In the genomic region with DNA sequence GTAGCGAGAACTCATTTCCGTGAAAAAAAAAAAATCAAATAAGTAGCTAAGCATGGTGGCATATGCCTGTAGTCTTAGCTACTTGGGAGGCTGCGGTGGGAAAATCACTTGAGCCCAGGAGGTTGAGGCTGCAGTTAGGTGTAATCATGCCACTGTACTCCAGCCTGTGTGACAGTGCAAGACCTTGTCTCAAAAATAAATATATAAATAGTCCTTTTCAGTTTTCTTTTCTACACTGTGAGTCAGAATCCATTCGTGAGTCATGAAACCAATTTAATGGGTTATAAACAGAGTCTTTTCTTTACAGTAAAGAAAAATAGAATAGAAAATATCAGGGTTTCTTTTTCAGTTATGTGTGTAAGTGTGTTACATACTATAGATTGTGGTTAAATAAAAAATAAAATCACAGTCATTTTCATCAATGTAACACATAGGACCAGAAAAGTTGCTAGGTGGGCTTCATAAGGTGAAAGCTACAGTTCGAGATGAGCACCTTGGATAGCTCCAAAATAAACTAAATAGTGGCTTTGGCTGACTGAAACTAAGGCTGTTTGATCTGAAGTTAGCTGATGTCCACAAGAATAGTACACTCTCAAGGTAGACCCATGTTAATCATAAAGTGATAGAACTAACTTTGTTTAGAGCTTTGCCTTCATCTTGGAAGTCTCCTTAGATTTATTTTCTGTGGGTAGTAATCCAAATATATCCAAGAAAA, we compare ENCODE assay signal across 19 cellular contexts.
DNase-seq lines count a peak whose midpoint lies in the region; ATAC-seq, FAIRE-seq and TF ChIP-seq lines count a peak whose summit lies in the region.
"Had no signal": no experiment of that assay in that cellular context is flagged by ENCODE, and none has a peak within 500 bp of the region (broad histone marks: within the 10 kb centered on the region; RNA-seq: fewer than 3 reads in every experiment).

No MANE protein-coding gene starts in this region.

- TF ChIP-seq CTCF in PC-3 (conservative IDR thresholded peaks at IDR 0.05; ENCODE audit: low read depth, low read length) (no peak), bronchial epithelial cell (IDR thresholded peaks at IDR 0.05; ENCODE audit: insufficient read depth, low read length, severe bottlenecking) (no peak), Caco-2 (IDR thresholded peaks at IDR 0.05; ENCODE audit: insufficient read depth in 1 of 2, low read depth in 1 of 2, low read length in 1 of 2, severe bottlenecking in 1 of 2, unreplicated experiment in 1 of 2) (no peak)

- no peak overlapping the region for H3K9ac ChIP-seq in PC-3 (ENCODE audit: low read length)
- H3K9ac ChIP-seq: BLaER1 had no signal

- H3F3A ChIP-seq in PC-3 (ENCODE audit: low read length, unreplicated experiment), result no peaks in the 10 kb centered on the region

- no peak for FAIRE-seq in bronchial epithelial cell (lab: Jason Lieb, UNC)
- FAIRE-seq: HTR-8/SVneo had no signal

- CTCF ChIA-PET in PC-3 (lab: Charles Lee) (no interaction called here), Caco-2 (lab: Charles Lee) (no interaction called here)

- no peaks in the 10 kb centered on the region for H3K4me1 Mint-ChIP-seq in Caco-2 (ENCODE audit: low read depth, unreplicated experiment)
- H3K4me1 Mint-ChIP-seq: IgD-negative memory B cell had no signal

- H3K27me3 ChIP-seq in PC-3 (ENCODE audit: low read length) (no peaks in the 10 kb centered on the region), bronchial epithelial cell (ENCODE audit: control insufficient read depth, insufficient read depth, low read length) (no peaks in the 10 kb centered on the region), Caco-2 (replicated peaks; ENCODE audit: control insufficient read depth, insufficient read depth, low read length) (no peaks in the 10 kb centered on the region)
- H3K27me3 ChIP-seq: BLaER1, SJCRH30 had no signal

- no peaks in the 10 kb centered on the region for H3K9me3 Mint-ChIP-seq in Caco-2 (ENCODE audit: unreplicated experiment)

- H3K4me3 ChIP-seq in PC-3 (ENCODE audit: low read length) (no peak overlapping the region), bronchial epithelial cell (ENCODE audit: low read depth, low read length) (no peak overlapping the region), Caco-2 (ENCODE audit: low read depth, low read length) (no peak overlapping the region)
- H3K4me3 ChIP-seq: BLaER1, SJCRH30 had no signal

- no TSS peak for BruUV-seq in PC-3 (replicated peaks; lab: Mats Ljungman, UMichigan)
- BruUV-seq in Caco-2 (replicated peaks; lab: Mats Ljungman, UMichigan), result no TSS peak

- no peaks in the 10 kb centered on the region for H3K27me3 Mint-ChIP-seq in Caco-2 (ENCODE audit: insufficient read depth, unreplicated experiment)
- H3K27me3 Mint-ChIP-seq: IgD-negative memory B cell had no signal

- no peak overlapping the region for H3K27ac Mint-ChIP-seq in Caco-2 (ENCODE audit: unreplicated experiment)
- H3K27ac Mint-ChIP-seq: CD8-positive, alpha-beta T cell; H9; IgD-negative memory B cell had no signal

- H3K4me1 ChIP-seq in PC-3 (ENCODE audit: insufficient read depth, low read length) (no peaks in the 10 kb centered on the region), Caco-2 (no peaks in the 10 kb centered on the region)
- H3K4me1 ChIP-seq: BLaER1, SJCRH30 had no signal

- H2AFZ ChIP-seq in PC-3 (ENCODE audit: low read length), result no peak overlapping the region

- H3K27ac ChIP-seq in PC-3 (ENCODE audit: low read length), result no peak overlapping the region
- H3K27ac ChIP-seq: BLaER1, RWPE1, SJCRH30 had no signal

- H3K9me2 ChIP-seq in PC-3 (replicated peaks; ENCODE audit: low read length), result no peaks in the 10 kb centered on the region

- POLR2A ChIA-PET in PC-3 (lab: Charles Lee; ENCODE audit: unreplicated experiment) (no interaction called here), Caco-2 (lab: Charles Lee) (no interaction called here)

- no peaks in the 10 kb centered on the region for H3K79me2 ChIP-seq in PC-3 (ENCODE audit: low read length)

- in situ Hi-C loops in Caki2 (cut with HindIII; ENCODE audit: low pct_unique_long_range_greater_than_20kb, low sequenced_read_pairs), result no loop called here

- no peak overlapping the region for H3K4me3 Mint-ChIP-seq in Caco-2 (ENCODE audit: unreplicated experiment)
- H3K4me3 Mint-ChIP-seq: CD8-positive, alpha-beta T cell; H9; IgD-negative memory B cell had no signal

- H3K4me2 ChIP-seq in PC-3 (ENCODE audit: low read length), result no peak overlapping the region; the same call in 1 of the 2 replicates
- H3K4me2 ChIP-seq: BLaER1 had no signal

- no peaks in the 10 kb centered on the region for H3K36me3 Mint-ChIP-seq in Caco-2 (ENCODE audit: insufficient read depth, unreplicated experiment)
- H3K36me3 Mint-ChIP-seq: CD8-positive, alpha-beta T cell; IgD-negative memory B cell had no signal

- H3K36me3 ChIP-seq in PC-3 (ENCODE audit: low read depth, low read length), result no peaks in the 10 kb centered on the region
- no peaks in the 10 kb centered on the region for H3K36me3 ChIP-seq in bronchial epithelial cell (ENCODE audit: control insufficient read depth, insufficient read depth, low read length)
- no peaks in the 10 kb centered on the region for H3K36me3 ChIP-seq in Caco-2 (ENCODE audit: control insufficient read depth, insufficient read depth, low read length)
- H3K36me3 ChIP-seq: BLaER1, SJCRH30 had no signal

- H3K9me3 ChIP-seq in PC-3 (ENCODE audit: low read length), result no peaks in the 10 kb centered on the region
- H3K9me3 ChIP-seq in Caco-2, result no peaks in the 10 kb centered on the region
- H3K9me3 ChIP-seq: BLaER1, SJCRH30 had no signal

- no peak for DNase-seq in activated CD4-positive, CD25-positive, alpha-beta regulatory T cell (lab: John Stamatoyannopoulos, UW)
- DNase-seq in Caki2 (ENCODE audit: low read depth), result peak; percentile 39
- DNase-seq in PC-3, result peak; percentile 28
- DNase-seq in bronchial epithelial cell (ENCODE audit: low read depth), result peak; percentile 39
- no peak for DNase-seq in Caco-2
- DNase-seq: 8988T; CD8-positive, alpha-beta T cell; H9; NCI-H1417; NCI-H1930; NCI-H526 treated with DMSO at 0.1 percent for 48 hours; SJCRH30 had no signal

- peak; percentile 55 to 71 for ATAC-seq in activated CD4-positive, CD25-positive, alpha-beta regulatory T cell treated with anti-CD3 and anti-CD28 coated beads, Interleukin-2, amount 50 U/mL, for 24 hours
- ATAC-seq in PC-3, result no peak
- no peak for ATAC-seq in GM21619 (IDR thresholded peaks at IDR 0.05; ENCODE audit: unreplicated experiment)
- ATAC-seq in GM18861 (IDR thresholded peaks at IDR 0.05; ENCODE audit: unreplicated experiment), result no peak
- ATAC-seq: CD8-positive, alpha-beta T cell had no signal

- no peaks in the 10 kb centered on the region for H4K20me1 ChIP-seq in PC-3 (ENCODE audit: low read length)
- H4K20me1 ChIP-seq: BLaER1 had no signal

- intact Hi-C loops in PC-3 (cut with micrococcal nuclease), result no loop called here
- intact Hi-C loops in Caco-2 (cut with micrococcal nuclease; ENCODE audit: unreplicated experiment), result no loop called here

Comparison
In these comparisons a context has a peak if more than half of its experiments do, and no peak if none do; other contexts are left out.
1. ATAC-seq: peak in activated CD4-positive, CD25-positive, alpha-beta regulatory T cell treated with anti-CD3 and anti-CD28 coated beads, Interleukin-2, amount 50 U/mL, for 24 hours (2 of 2); none in PC-3 (single experiment), GM21619 (single experiment) and GM18861 (single experiment).
2. DNase-seq: peak in Caki2 (single experiment), PC-3 (single experiment) and bronchial epithelial cell (single experiment); none in activated CD4-positive, CD25-positive, alpha-beta regulatory T cell (0 of 4) and Caco-2 (0 of 2).